ENCODE assay signal across 16 cellular contexts in genomic region chr15:36798366-36798765, GRCh38.
DNase-seq lines count a peak whose midpoint lies in the region; ATAC-seq and TF ChIP-seq lines count a peak whose summit lies in the region.
"Had no signal": no experiment of that assay in that cellular context is flagged by ENCODE, and none has a peak within 500 bp of the region (broad histone marks: within the 10 kb centered on the region; RNA-seq: fewer than 3 reads in every experiment).

No MANE protein-coding gene starts in this region.

- H3K4me1 ChIP-seq in esophagus squamous epithelium (no peaks in the 10 kb centered on the region), ovary (ENCODE audit: insufficient read depth) (no peaks in the 10 kb centered on the region)
- H3K4me1 ChIP-seq: BLaER1 treated with 17β-estradiol and CSF1 and Interleukin-3, amounts not matched to agents 10 nM and 100 nM had no signal

- no peak for ATAC-seq in GM21515 (IDR thresholded peaks at IDR 0.05; ENCODE audit: unreplicated experiment)
- ATAC-seq: activated CD8-positive, alpha-beta T cell treated with anti-CD3 and anti-CD28 coated beads, Interleukin-2, amount 10 ng/mL, durations not matched to agents 7 days and 5 days; left ventricle myocardium superior had no signal

- TF ChIP-seq CTCF in epithelial cell of proximal tubule (conservative IDR thresholded peaks at IDR 0.05; ENCODE audit: low read depth, low read length) = no peak
- no peak for TF ChIP-seq CTCF in esophagus squamous epithelium (IDR thresholded peaks at IDR 0.05)
- no peak for TF ChIP-seq CTCF in ovary (IDR thresholded peaks at IDR 0.05)

- TF ChIP-seq POLR2A in esophagus squamous epithelium (IDR thresholded peaks at IDR 0.05) = no peak
- TF ChIP-seq POLR2A in ovary (IDR thresholded peaks at IDR 0.05) = no peak

- H3K27me3 ChIP-seq in esophagus squamous epithelium (no peaks in the 10 kb centered on the region), ovary (no peaks in the 10 kb centered on the region)
- H3K27me3 ChIP-seq: ascending aorta; BLaER1 treated with 17β-estradiol and CSF1 and Interleukin-3, amounts not matched to agents 10 nM and 100 nM had no signal

- WGBS in esophagus squamous epithelium, 2 donors = 52 to 61% methylated on average over 3 of the region's 3 CpGs
- 84 to 90% (median 84%) methylated on average over 3 of the region's 3 CpGs for WGBS in ovary, 3 donors

- DNase-seq in AG20443 (ENCODE audit: low spot score) (peak; percentile 44), LHCN-M2 (ENCODE audit: low read depth) (peak; percentile 68), epithelial cell of proximal tubule (ENCODE audit: low read depth) (peak; percentile 27), renal cortical epithelial cell (ENCODE audit: low read depth) (peak; percentile 62), esophagus squamous epithelium (lab: John Stamatoyannopoulos, UW) (no peak), ovary (no peak)
- no peak for DNase-seq in activated CD4-positive, alpha-beta T cell treated with anti-CD3 and anti-CD28 coated beads for 1 hour
- DNase-seq: activated CD8-positive, alpha-beta T cell treated with anti-CD3 and anti-CD28 coated beads, Interleukin-2, amount 10 ng/mL, durations not matched to agents 7 days and 5 days; dermis blood vessel endothelial cell; left ventricle myocardium superior; NCI-H1436; stimulated activated CD4-positive, alpha-beta T cell treated with anti-CD3 and anti-CD28 coated beads, Interleukin-1b, Interleukin-23, amount 100 ng/mL, for 48 hours had no signal

- H3K9me3 ChIP-seq in esophagus squamous epithelium = no peaks in the 10 kb centered on the region
- no peaks in the 10 kb centered on the region for H3K9me3 ChIP-seq in ovary
- H3K9me3 ChIP-seq: ascending aorta; BLaER1 treated with 17β-estradiol and CSF1 and Interleukin-3, amounts not matched to agents 10 nM and 100 nM had no signal

- no peak overlapping the region for H3K27ac ChIP-seq in esophagus squamous epithelium
- H3K27ac ChIP-seq in ovary = no peak overlapping the region
- H3K27ac ChIP-seq: ascending aorta; BLaER1 treated with 17β-estradiol and CSF1 and Interleukin-3, amounts not matched to agents 10 nM and 100 nM; KMS-11 had no signal

- H3K4me3 ChIP-seq in epithelial cell of proximal tubule (ENCODE audit: low read depth, low read length) (no peak overlapping the region), esophagus squamous epithelium (no peak overlapping the region), ovary (no peak overlapping the region)
- H3K4me3 ChIP-seq: ascending aorta; BLaER1 treated with 17β-estradiol and CSF1 and Interleukin-3, amounts not matched to agents 10 nM and 100 nM had no signal

- H3K36me3 ChIP-seq in esophagus squamous epithelium = no peaks in the 10 kb centered on the region
- H3K36me3 ChIP-seq in ovary = no peaks in the 10 kb centered on the region
- H3K36me3 ChIP-seq: ascending aorta; BLaER1 treated with 17β-estradiol and CSF1 and Interleukin-3, amounts not matched to agents 10 nM and 100 nM had no signal

- no peak for TF ChIP-seq EP300 in ovary (IDR thresholded peaks at IDR 0.05)

- intact Hi-C loops in esophagus squamous epithelium (cut with DNase I) (no loop called here), ovary (cut with DNase I) (no loop called here)

Comparison
In these comparisons a context has a peak if more than half of its experiments do, and no peak if none do; other contexts are left out.
1. DNase-seq: peak in AG20443 (single experiment), LHCN-M2 (single experiment), epithelial cell of proximal tubule (single experiment) and renal cortical epithelial cell (single experiment); none in esophagus squamous epithelium (single experiment), ovary (0 of 5) and activated CD4-positive, alpha-beta T cell treated with anti-CD3 and anti-CD28 coated beads for 1 hour (single experiment).